In the genomic region with DNA sequence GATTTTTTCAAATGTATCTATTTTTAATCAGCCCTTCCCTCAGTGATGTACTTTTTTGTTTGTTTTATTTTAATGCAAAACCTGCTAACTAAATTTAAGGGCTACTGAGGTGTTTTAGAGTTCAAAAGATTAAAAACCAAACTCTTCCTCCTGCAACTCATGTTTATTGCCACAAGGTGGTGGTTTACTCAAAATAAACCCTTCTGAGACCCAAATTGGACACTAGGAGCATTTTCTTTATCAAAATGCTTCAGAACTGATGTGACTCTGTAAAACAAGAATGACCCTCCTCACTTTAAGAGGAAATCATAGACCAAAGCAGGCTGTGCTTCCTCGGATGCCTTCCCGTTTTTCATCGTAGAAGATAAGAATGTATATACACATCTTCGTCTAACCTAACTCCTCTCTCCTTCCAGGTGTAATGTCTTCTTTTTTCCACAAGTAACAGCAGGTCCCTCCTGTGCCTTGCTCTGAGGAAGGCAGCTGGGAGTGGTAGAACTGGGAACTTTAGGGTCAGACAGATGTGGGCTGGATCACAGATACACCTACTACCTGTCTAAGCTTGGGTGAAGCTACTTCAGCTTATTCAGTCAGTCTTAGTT, we compare ENCODE assay signal across 8 cellular contexts. TPM values are rescaled to one million over a fixed set of nuclear protein-coding genes. Genes with fewer than 3 reads are reported as not detected.
A peak's percentile ranks its signal among the peaks of the same experiment; 100 is the strongest.
DNase-seq lines count a peak whose midpoint lies in the region; ATAC-seq, FAIRE-seq and TF ChIP-seq lines count a peak whose summit lies in the region.

No MANE protein-coding gene starts in this region.

- TF ChIP-seq EP300 in K562 (IDR thresholded peaks at IDR 0.05; ENCODE audit: low read length) = no peak

- H3K4me3 Mint-ChIP-seq in activated T-helper 1 cell treated with anti-CD3 and anti-CD28 coated beads, Interleukin-12 subunit alpha, Interleukin-12 subunit beta, Interleukin-2, Interleukin-4 antibody, amounts not matched to agents 30 ng/mL and 10 ng/mL and 1 ng/mL, durations not matched to agents 14 hours and 24 hours and 36 hours = no peak overlapping the region

- intact Hi-C loops in K562 (cut with micrococcal nuclease) = loop anchor here (5.0 to 10.0 kb wide), 2 partner anchors 52 to 75 kb away; no protein-coding TSS in a partner anchor
- intact Hi-C loops in lower lobe of right lung (cut with DNase I) = no loop called here
- intact Hi-C loops in activated T-helper 1 cell treated with anti-CD3 and anti-CD28 coated beads, Interleukin-12 subunit alpha, Interleukin-12 subunit beta, Interleukin-2, Interleukin-4 antibody, amounts not matched to agents 30 ng/mL and 10 ng/mL and 1 ng/mL, durations not matched to agents 14 hours and 24 hours and 36 hours (cut with micrococcal nuclease) = loop anchor here (1.0 to 5.0 kb wide), 2 partner anchors 264 to 585 kb away; no protein-coding TSS in a partner anchor

- POLR2A ChIA-PET in K562 (lab: Yijun Ruan, JAX) = no interaction called here

- H3K9me3 ChIP-seq in K562 (replicated peaks; ENCODE audit: control insufficient read depth, insufficient read depth, low read depth, low read length) (no peaks in the 10 kb centered on the region), lower lobe of right lung (no peaks in the 10 kb centered on the region)

- H3K27me3 Mint-ChIP-seq in activated T-helper 1 cell treated with anti-CD3 and anti-CD28 coated beads, Interleukin-12 subunit alpha, Interleukin-12 subunit beta, Interleukin-2, Interleukin-4 antibody, amounts not matched to agents 30 ng/mL and 10 ng/mL and 1 ng/mL, durations not matched to agents 14 hours and 24 hours and 36 hours (ENCODE audit: insufficient read depth) = peaks cover 2% of the 10 kb centered on the region

- no peaks in the 10 kb centered on the region for H3K36me3 ChIP-seq in K562 (ENCODE audit: control insufficient read depth, insufficient read depth, low read length)
- H3K36me3 ChIP-seq in lower lobe of right lung = no peaks in the 10 kb centered on the region

- 0 out of 3 replicates have a peak, but pooled peaks have one; percentile 14 for ATAC-seq in K562
- ATAC-seq in lower lobe of right lung = no peak
- no peak for ATAC-seq in GM21367 (IDR thresholded peaks at IDR 0.05; ENCODE audit: unreplicated experiment)
- no peak for ATAC-seq in activated naive CD4-positive, alpha-beta T cell treated with anti-CD3 and anti-CD28 coated beads, Interleukin-2, amount 50 U/mL, for 72 hours

- TF ChIP-seq RAD21 in K562 (CRISPR knock-in tag; conservative IDR thresholded peaks at IDR 0.05 in 1 of 2, IDR thresholded peaks at IDR 0.05 in 1 of 2) = peak; percentile 66

- H3K79me2 ChIP-seq in K562 (ENCODE audit: control insufficient read depth, insufficient read depth, low read length) = no peaks in the 10 kb centered on the region

- DNase-seq in EH (ENCODE audit: low read depth) (peak; percentile 51), LHCN-M2 (ENCODE audit: low read depth) (peak; percentile 52), K562 (ENCODE audit: extremely low read depth in 1 of 4, low spot score in 3 of 4) (peak; percentile 19 to 33 (median 28)), lower lobe of right lung (no peak), occipital lobe (lab: John Stamatoyannopoulos, UW) (no peak)
- no peak for DNase-seq in activated naive CD4-positive, alpha-beta T cell treated with anti-CD3 and anti-CD28 coated beads, Interleukin-2, amount 50 U/mL, for 72 hours (ENCODE audit: low spot score in 2 of 2)
- no peak for DNase-seq in activated T-helper 1 cell treated with anti-CD3 and anti-CD28 coated beads, Interleukin-12 subunit alpha, Interleukin-12 subunit beta, Interleukin-2, Interleukin-4 antibody, amounts not matched to agents 30 ng/mL and 10 ng/mL and 1 ng/mL, durations not matched to agents 14 hours and 24 hours and 36 hours (ENCODE audit: low spot score)

- CTCF ChIA-PET in K562 (lab: Yijun Ruan, JAX; ENCODE audit: low intra/inter-chr PET ratio) = interaction anchor here (0.7 to 1.0 kb wide), 3 partner anchors 15 to 85 kb away, joined by 3 to 4 read pairs (median 4); no protein-coding TSS in a partner anchor

- H4K20me1 ChIP-seq in K562 (replicated peaks; ENCODE audit: control insufficient read depth, insufficient read depth, low read length) = no peaks in the 10 kb centered on the region

- no peaks in the 10 kb centered on the region for H3K9me1 ChIP-seq in K562 (ENCODE audit: control insufficient read depth, insufficient read depth, low read length)

- WGBS in K562 (ENCODE audit: insufficient coverage, low coverage, missing lambda C conversion rate) = 8% methylated on average over 4 of the region's 4 CpGs

- TF ChIP-seq POLR2A in K562 (conservative IDR thresholded peaks at IDR 0.05) = no peak

- H3K27me3 ChIP-seq in K562 (ENCODE audit: control insufficient read depth in 2 of 2, insufficient read depth in 2 of 2, low read length in 2 of 2) = peaks cover 0 to under 1% of the 10 kb centered on the region in 2 experiments; a peak in 1 of 5 replicates
- no peaks in the 10 kb centered on the region for H3K27me3 ChIP-seq in lower lobe of right lung (ENCODE audit: low read depth)

- in situ Hi-C loops in K562 (cut with MboI) = no loop called here

- TF ChIP-seq CTCF in K562 (IDR thresholded peaks at IDR 0.05 in 2 of 3, conservative IDR thresholded peaks at IDR 0.05 in 1 of 3; ENCODE audit: insufficient read depth in 2 of 3, low read depth in 1 of 3, low read length in 3 of 3) = peak; percentile 45 to 72 (median 71); a peak in 3 of 6 replicates
- peak; percentile 57 for TF ChIP-seq CTCF in lower lobe of right lung (IDR thresholded peaks at IDR 0.05)

- H3K36me3 Mint-ChIP-seq in activated naive CD4-positive, alpha-beta T cell treated with anti-CD3 and anti-CD28 coated beads, Interleukin-2, amount 50 U/mL, for 72 hours = no peaks in the 10 kb centered on the region
- no peaks in the 10 kb centered on the region for H3K36me3 Mint-ChIP-seq in activated T-helper 1 cell treated with anti-CD3 and anti-CD28 coated beads, Interleukin-12 subunit alpha, Interleukin-12 subunit beta, Interleukin-2, Interleukin-4 antibody, amounts not matched to agents 30 ng/mL and 10 ng/mL and 1 ng/mL, durations not matched to agents 14 hours and 24 hours and 36 hours (ENCODE audit: low read depth)

- H3K4me1 Mint-ChIP-seq in activated T-helper 1 cell treated with anti-CD3 and anti-CD28 coated beads, Interleukin-12 subunit alpha, Interleukin-12 subunit beta, Interleukin-2, Interleukin-4 antibody, amounts not matched to agents 30 ng/mL and 10 ng/mL and 1 ng/mL, durations not matched to agents 14 hours and 24 hours and 36 hours (ENCODE audit: low read depth) = peaks cover 23% of the 10 kb centered on the region

- H2AFZ ChIP-seq in K562 (ENCODE audit: low read depth, low read length) = no peak overlapping the region

- no peak overlapping the region for H3K4me2 ChIP-seq in K562 (ENCODE audit: insufficient read depth, low read length)

- H3K9ac ChIP-seq in K562 (ENCODE audit: insufficient read depth in 1 of 2, low read depth in 2 of 2, low read length in 2 of 2) = no peak overlapping the region

- no TSS peak for BruUV-seq in K562 (replicated peaks; lab: Mats Ljungman, UMichigan)

- no peaks in the 10 kb centered on the region for H3K9me3 Mint-ChIP-seq in activated naive CD4-positive, alpha-beta T cell treated with anti-CD3 and anti-CD28 coated beads, Interleukin-2, amount 50 U/mL, for 72 hours
- H3K9me3 Mint-ChIP-seq in activated T-helper 1 cell treated with anti-CD3 and anti-CD28 coated beads, Interleukin-12 subunit alpha, Interleukin-12 subunit beta, Interleukin-2, Interleukin-4 antibody, amounts not matched to agents 30 ng/mL and 10 ng/mL and 1 ng/mL, durations not matched to agents 14 hours and 24 hours and 36 hours = no peaks in the 10 kb centered on the region

- H3K27ac ChIP-seq in K562 (ENCODE audit: extremely low read depth, low read depth, low read length) (no peak overlapping the region), lower lobe of right lung (no peak overlapping the region)

- FAIRE-seq in K562 (lab: Jason Lieb, UNC) = peak; percentile 74

- peaks cover 6 to 10% of the 10 kb centered on the region in 2 experiments; a peak in 4 of 5 replicates for H3K4me1 ChIP-seq in K562 (replicated peaks in 1 of 2; ENCODE audit: control insufficient read depth in 2 of 2, insufficient read depth in 2 of 2, low read length in 2 of 2)
- peaks cover 9% of the 10 kb centered on the region for H3K4me1 ChIP-seq in lower lobe of right lung

- H3K27ac Mint-ChIP-seq in activated naive CD4-positive, alpha-beta T cell treated with anti-CD3 and anti-CD28 coated beads, Interleukin-2, amount 50 U/mL, for 72 hours = no peak overlapping the region
- H3K27ac Mint-ChIP-seq in activated T-helper 1 cell treated with anti-CD3 and anti-CD28 coated beads, Interleukin-12 subunit alpha, Interleukin-12 subunit beta, Interleukin-2, Interleukin-4 antibody, amounts not matched to agents 30 ng/mL and 10 ng/mL and 1 ng/mL, durations not matched to agents 14 hours and 24 hours and 36 hours = no peak overlapping the region

- H3K4me3 ChIP-seq in K562 (no peak overlapping the region), lower lobe of right lung (no peak overlapping the region)

RNA-seq across cellular contexts. Expression of gene NME9, which starts 2.9 kb away (rescaled TPM):
- total RNA-seq in LHCN-M2 (2014; rRNA removed) (not detected in 2 replicates), K562 (2014; rRNA removed) (not detected in 2 replicates), K562 (2014; rRNA removed; fragmentation: Illumina TruSeq; extraction: Trizol) (not detected in 2 replicates), K562 (2015; rRNA removed; fragmentation: Illumina TruSeq; extraction: Trizol) (not detected in 2 replicates), K562 (2021) (not detected in 2 replicates), lower lobe of right lung (3.5 TPM), occipital lobe (2.3 TPM)
- 0.21 TPM for polyA plus RNA-seq in LHCN-M2 (2012)
- not detected in 2 replicates for total RNA-seq in K562 (2011; cell fraction: chromatin; rRNA removed; ENCODE audit: low replicate concordance)
- not detected in 2 replicates for total RNA-seq in K562 (2011; cell fraction: nucleolus; rRNA removed)
- total RNA-seq in K562 (2011; cell fraction: nucleoplasm; rRNA removed) = 0.66 TPM in 1 of 2 replicates, not detected in the other
- polyA plus RNA-seq in K562 (2011; rRNA removed) (0.04 TPM in 1 of 2 replicates, not detected in the other), K562 (2014; fragmentation: Illumina TruSeq; extraction: Trizol) (not detected in 2 replicates), K562 (2014; fragmentation: Nextera tagmentation; extraction: Ambion mirVana) (under 1 TPM; 0.13 to 0.15 TPM), K562 (2014; rRNA removed) (0.05 TPM in 1 of 2 replicates, not detected in the other)
- polyA plus RNA-seq in K562 (2011; cell fraction: cytosol; rRNA removed) = 0.06 TPM in 1 of 2 replicates, not detected in the other
- 0.15 and 0.31 TPM in 2 replicates for polyA plus RNA-seq in K562 (2011; cell fraction: nucleus; rRNA removed)
- polyA plus RNA-seq in K562 (2012) = 0.48 and 0.93 TPM in 2 replicates
- not detected in 2 replicates for polyA minus RNA-seq in K562 (2011; rRNA and poly(A)+ RNA removed)
- not detected in 2 replicates for polyA minus RNA-seq in K562 (2011; cell fraction: cytosol; rRNA and poly(A)+ RNA removed)
- polyA minus RNA-seq in K562 (2011; cell fraction: nucleus; rRNA and poly(A)+ RNA removed) = 0.13 TPM in 1 of 2 replicates, not detected in the other
- 1 to 10 TPM in 1 of 2 donors, not detected in 1; 3.7 TPM for total RNA-seq in activated naive CD4-positive, alpha-beta T cell treated with anti-CD3 and anti-CD28 coated beads, Interleukin-2, amount 50 U/mL, for 72 hours
- not detected in 2 replicates for total RNA-seq in activated T-helper 1 cell treated with anti-CD3 and anti-CD28 coated beads, Interleukin-12 subunit alpha, Interleukin-12 subunit beta, Interleukin-2, Interleukin-4 antibody, amounts not matched to agents 30 ng/mL and 10 ng/mL and 1 ng/mL, durations not matched to agents 14 hours and 24 hours and 36 hours

RNA-seq across cellular contexts. Expression of gene MRAS, which starts 15.8 kb away (rescaled TPM):
- total RNA-seq in LHCN-M2 (2014; rRNA removed) (40.8 and 58.8 TPM in 2 replicates), K562 (2014; rRNA removed) (4.0 and 6.2 TPM in 2 replicates), K562 (2014; rRNA removed; fragmentation: Illumina TruSeq; extraction: Trizol) (6.7 and 8.2 TPM in 2 replicates), K562 (2015; rRNA removed; fragmentation: Illumina TruSeq; extraction: Trizol) (6.1 and 6.4 TPM in 2 replicates), K562 (2021) (8.3 and 8.6 TPM in 2 replicates), lower lobe of right lung (55.4 TPM), occipital lobe (53.3 TPM)
- polyA plus RNA-seq in LHCN-M2 (2012) = 115 TPM
- total RNA-seq in K562 (2011; cell fraction: chromatin; rRNA removed; ENCODE audit: low replicate concordance) = 2.1 and 2.9 TPM in 2 replicates
- 2.0 and 2.4 TPM in 2 replicates for total RNA-seq in K562 (2011; cell fraction: nucleolus; rRNA removed)
- total RNA-seq in K562 (2011; cell fraction: nucleoplasm; rRNA removed) = 1.8 and 2.8 TPM in 2 replicates
- polyA plus RNA-seq in K562 (2011; rRNA removed) (2.2 and 4.8 TPM in 2 replicates), K562 (2014; fragmentation: Illumina TruSeq; extraction: Trizol) (8.5 and 10.0 TPM in 2 replicates), K562 (2014; fragmentation: Nextera tagmentation; extraction: Ambion mirVana) (1 to 10 TPM; 1.5 to 2.0 TPM), K562 (2014; rRNA removed) (5.0 and 5.4 TPM in 2 replicates)
- polyA plus RNA-seq in K562 (2011; cell fraction: cytosol; rRNA removed) = 1.2 and 6.2 TPM in 2 replicates
- 1.9 and 5.7 TPM in 2 replicates for polyA plus RNA-seq in K562 (2011; cell fraction: nucleus; rRNA removed)
- 5.5 and 7.9 TPM in 2 replicates for polyA plus RNA-seq in K562 (2012)
- 1.9 and 6.3 TPM in 2 replicates for polyA minus RNA-seq in K562 (2011; rRNA and poly(A)+ RNA removed)
- 2.1 and 2.9 TPM in 2 replicates for polyA minus RNA-seq in K562 (2011; cell fraction: cytosol; rRNA and poly(A)+ RNA removed)
- polyA minus RNA-seq in K562 (2011; cell fraction: nucleus; rRNA and poly(A)+ RNA removed) = 2.2 and 2.7 TPM in 2 replicates
- 1 to 10 TPM in 1 of 2 donors, not detected in 1; 1.5 TPM for total RNA-seq in activated naive CD4-positive, alpha-beta T cell treated with anti-CD3 and anti-CD28 coated beads, Interleukin-2, amount 50 U/mL, for 72 hours
- total RNA-seq in activated T-helper 1 cell treated with anti-CD3 and anti-CD28 coated beads, Interleukin-12 subunit alpha, Interleukin-12 subunit beta, Interleukin-2, Interleukin-4 antibody, amounts not matched to agents 30 ng/mL and 10 ng/mL and 1 ng/mL, durations not matched to agents 14 hours and 24 hours and 36 hours = 0.05 and 0.42 TPM in 2 replicates

Comparison
In these comparisons a context has a peak if more than half of its experiments do, and no peak if none do; other contexts are left out.
1. DNase-seq: peak in EH (single experiment), LHCN-M2 (single experiment) and K562 (4 of 4); none in lower lobe of right lung (single experiment), activated naive CD4-positive, alpha-beta T cell treated with anti-CD3 and anti-CD28 coated beads, Interleukin-2, amount 50 U/mL, for 72 hours (0 of 2), activated T-helper 1 cell treated with anti-CD3 and anti-CD28 coated beads, Interleukin-12 subunit alpha, Interleukin-12 subunit beta, Interleukin-2, Interleukin-4 antibody, amounts not matched to agents 30 ng/mL and 10 ng/mL and 1 ng/mL, durations not matched to agents 14 hours and 24 hours and 36 hours (single experiment) and occipital lobe (single experiment).